In the genomic region with DNA sequence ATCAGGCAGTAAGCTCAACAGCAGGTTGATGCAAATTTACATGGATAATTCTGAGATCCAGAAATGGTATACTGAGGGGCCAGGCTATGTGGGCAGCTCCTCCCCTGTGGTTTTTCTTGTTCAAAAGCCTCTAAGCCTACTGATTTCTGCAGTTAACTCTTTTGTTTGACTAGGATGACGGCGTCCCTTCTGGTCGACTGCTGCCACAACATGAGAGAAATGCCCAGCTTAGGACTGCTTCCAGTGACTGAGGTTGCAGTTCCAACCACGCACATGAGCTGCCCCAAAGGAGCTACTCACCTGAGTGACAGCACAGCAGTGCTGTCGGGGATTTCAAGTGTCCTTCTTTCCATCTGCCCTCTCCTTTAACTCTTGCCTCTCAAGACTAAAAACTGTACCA, we compare ENCODE assay signal across 13 cellular contexts.
A peak's percentile ranks its signal among the peaks of the same experiment; 100 is the strongest.
DNase-seq lines count a peak whose midpoint lies in the region; ATAC-seq and TF ChIP-seq lines count a peak whose summit lies in the region.
"Had no signal": no experiment of that assay in that cellular context is flagged by ENCODE, and none has a peak within 500 bp of the region (broad histone marks: within the 10 kb centered on the region; RNA-seq: fewer than 3 reads in every experiment).

No MANE protein-coding gene starts in this region.

- H3K4me1 ChIP-seq in DOHH2 (ENCODE audit: control insufficient read depth, low read length) (no peaks in the 10 kb centered on the region), adipocyte (ENCODE audit: control insufficient read depth, insufficient read depth, low read length) (peaks cover 13% of the 10 kb centered on the region)

- H3K9me3 ChIP-seq in DOHH2 (ENCODE audit: control insufficient read depth, insufficient read depth, low read length) (no peaks in the 10 kb centered on the region), adipocyte (ENCODE audit: control insufficient read depth, low read length) (no peaks in the 10 kb centered on the region), neural cell (ENCODE audit: low read length) (no peaks in the 10 kb centered on the region)
- H3K9me3 ChIP-seq: vagina had no signal

- no peak overlapping the region for H3K27ac ChIP-seq in DOHH2 (ENCODE audit: low read depth, low read length)
- no peak overlapping the region for H3K27ac ChIP-seq in neural cell (ENCODE audit: low read length)
- H3K27ac ChIP-seq: vagina had no signal

- DNase-seq in HuH-7.5 (ENCODE audit: low spot score) (peak; percentile 2), adipocyte (ENCODE audit: low read depth) (peak; percentile 6), midbrain (lab: John Stamatoyannopoulos, UW) (no peak), posterior vena cava (ENCODE audit: low spot score) (no peak)
- DNase-seq in stimulated activated CD4-positive, alpha-beta T cell treated with anti-CD3 and anti-CD28 coated beads, Interleukin-4, amount 100 ng/mL, for 1 hour, result no peak
- DNase-seq: amniotic stem cell; CD8-positive, alpha-beta memory T cell; NCI-H1048 had no signal

- H3K9me2 ChIP-seq in DOHH2 (replicated peaks; ENCODE audit: control insufficient read depth, low read length), result no peaks in the 10 kb centered on the region
- no peaks in the 10 kb centered on the region for H3K9me2 ChIP-seq in neural cell (ENCODE audit: insufficient read depth, low read length)

- TF ChIP-seq RAD21 in neural cell (conservative IDR thresholded peaks at IDR 0.05), result peak; percentile 41

- H3K4me2 ChIP-seq in DOHH2 (ENCODE audit: low read length) (no peak overlapping the region), neural cell (ENCODE audit: low read length) (no peak overlapping the region)

- no peak for ATAC-seq in GM21619 (IDR thresholded peaks at IDR 0.05; ENCODE audit: unreplicated experiment)
- ATAC-seq: Panc1 had no signal

- H3F3A ChIP-seq in DOHH2 (ENCODE audit: control insufficient read depth, insufficient read depth), result no peaks in the 10 kb centered on the region
- no peaks in the 10 kb centered on the region for H3F3A ChIP-seq in neural cell (ENCODE audit: insufficient read depth, low read length, poor library complexity, severe bottlenecking)

- intact Hi-C loops in posterior vena cava (cut with DNase I), result loop anchor here in 1 of 2 donors (5.0 kb wide), 1 partner anchor 549 kb away; no protein-coding TSS in a partner anchor

- H3K36me3 ChIP-seq in DOHH2 (ENCODE audit: control insufficient read depth, low read length) (no peaks in the 10 kb centered on the region), adipocyte (ENCODE audit: control insufficient read depth, insufficient read depth, low read length, severe bottlenecking) (no peaks in the 10 kb centered on the region), neural cell (ENCODE audit: insufficient read depth, low read length) (no peaks in the 10 kb centered on the region)
- H3K36me3 ChIP-seq: vagina had no signal

- H3K79me2 ChIP-seq in DOHH2 (ENCODE audit: control insufficient read depth, low read length), result no peaks in the 10 kb centered on the region
- H3K79me2 ChIP-seq in neural cell (replicated peaks; ENCODE audit: insufficient read depth, low read length), result no peaks in the 10 kb centered on the region

- H2AFZ ChIP-seq in neural cell (ENCODE audit: low read depth, low read length), result no peak overlapping the region

- TF ChIP-seq EP300 in neural cell (conservative IDR thresholded peaks at IDR 0.05; ENCODE audit: poor library complexity, severe bottlenecking), result no peak

- H3K4me3 ChIP-seq in DOHH2 (ENCODE audit: low read length) (no peak overlapping the region), adipocyte (ENCODE audit: low read length) (no peak overlapping the region), neural cell (ENCODE audit: low read length) (no peak overlapping the region)
- H3K4me3 ChIP-seq: vagina had no signal

- TF ChIP-seq CTCF in DOHH2 (IDR thresholded peaks at IDR 0.05; ENCODE audit: low read depth, low read length, poor library complexity, severe bottlenecking) (peak; percentile 16), neural cell (IDR thresholded peaks at IDR 0.05; ENCODE audit: poor library complexity, severe bottlenecking) (peak; percentile 55)

- no peak overlapping the region for H3K9ac ChIP-seq in adipocyte (ENCODE audit: low read length)
- H3K9ac ChIP-seq in neural cell (ENCODE audit: low read length), result no peak overlapping the region

- no peaks in the 10 kb centered on the region for H4K20me1 ChIP-seq in DOHH2 (ENCODE audit: control insufficient read depth, insufficient read depth, low read depth, low read length)
- no peaks in the 10 kb centered on the region for H4K20me1 ChIP-seq in neural cell (ENCODE audit: insufficient read depth)

- H3K27me3 ChIP-seq in DOHH2 (ENCODE audit: control insufficient read depth, low read length), result no peaks in the 10 kb centered on the region
- H3K27me3 ChIP-seq in adipocyte (replicated peaks; ENCODE audit: control insufficient read depth, insufficient read depth, low read length), result no peaks in the 10 kb centered on the region
- H3K27me3 ChIP-seq in neural cell (ENCODE audit: insufficient read depth, low read depth, low read length), result no peaks in the 10 kb centered on the region
- H3K27me3 ChIP-seq: vagina had no signal

TF ChIP-seq in neural cell, 6 proteins besides CTCF, POLR2A, EP300 and RAD21:
- no peak for TF ChIP-seq TAF1 (IDR thresholded peaks at IDR 0.05; ENCODE audit: low read depth)
- no peak for TF ChIP-seq EZH2 (IDR thresholded peaks at IDR 0.05; ENCODE audit: borderline replicate concordance, insufficient read depth, low read length, poor library complexity, severe bottlenecking)
- TF ChIP-seq SMC3 (conservative IDR thresholded peaks at IDR 0.05; ENCODE audit: poor library complexity), result no peak
- TF ChIP-seq, protein P1, sequence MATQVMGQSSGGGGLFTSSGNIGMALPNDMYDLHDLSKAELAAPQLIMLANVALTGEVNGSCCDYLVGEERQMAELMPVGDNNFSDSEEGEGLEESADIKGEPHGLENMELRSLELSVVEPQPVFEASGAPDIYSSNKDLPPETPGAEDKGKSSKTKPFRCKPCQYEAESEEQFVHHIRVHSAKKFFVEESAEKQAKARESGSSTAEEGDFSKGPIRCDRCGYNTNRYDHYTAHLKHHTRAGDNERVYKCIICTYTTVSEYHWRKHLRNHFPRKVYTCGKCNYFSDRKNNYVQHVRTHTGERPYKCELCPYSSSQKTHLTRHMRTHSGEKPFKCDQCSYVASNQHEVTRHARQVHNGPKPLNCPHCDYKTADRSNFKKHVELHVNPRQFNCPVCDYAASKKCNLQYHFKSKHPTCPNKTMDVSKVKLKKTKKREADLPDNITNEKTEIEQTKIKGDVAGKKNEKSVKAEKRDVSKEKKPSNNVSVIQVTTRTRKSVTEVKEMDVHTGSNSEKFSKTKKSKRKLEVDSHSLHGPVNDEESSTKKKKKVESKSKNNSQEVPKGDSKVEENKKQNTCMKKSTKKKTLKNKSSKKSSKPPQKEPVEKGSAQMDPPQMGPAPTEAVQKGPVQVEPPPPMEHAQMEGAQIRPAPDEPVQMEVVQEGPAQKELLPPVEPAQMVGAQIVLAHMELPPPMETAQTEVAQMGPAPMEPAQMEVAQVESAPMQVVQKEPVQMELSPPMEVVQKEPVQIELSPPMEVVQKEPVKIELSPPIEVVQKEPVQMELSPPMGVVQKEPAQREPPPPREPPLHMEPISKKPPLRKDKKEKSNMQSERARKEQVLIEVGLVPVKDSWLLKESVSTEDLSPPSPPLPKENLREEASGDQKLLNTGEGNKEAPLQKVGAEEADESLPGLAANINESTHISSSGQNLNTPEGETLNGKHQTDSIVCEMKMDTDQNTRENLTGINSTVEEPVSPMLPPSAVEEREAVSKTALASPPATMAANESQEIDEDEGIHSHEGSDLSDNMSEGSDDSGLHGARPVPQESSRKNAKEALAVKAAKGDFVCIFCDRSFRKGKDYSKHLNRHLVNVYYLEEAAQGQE (IDR thresholded peaks at IDR 0.05; ENCODE audit: borderline replicate concordance), result no peak
- no peak for TF ChIP-seq MXI1 (conservative IDR thresholded peaks at IDR 0.05; ENCODE audit: poor library complexity, severe bottlenecking)
- TF ChIP-seq POLR2AphosphoS5 (IDR thresholded peaks at IDR 0.05), result no peak
TF ChIP-seq in neural cell: peak in this region for 0.

Comparison
In these comparisons a context has a peak if more than half of its experiments do, and no peak if none do; other contexts are left out.
1. DNase-seq: peak in HuH-7.5 (single experiment) and adipocyte (single experiment); none in stimulated activated CD4-positive, alpha-beta T cell treated with anti-CD3 and anti-CD28 coated beads, Interleukin-4, amount 100 ng/mL, for 1 hour (single experiment), midbrain (single experiment) and posterior vena cava (single experiment).